Comparison of ENCODE assay signal across 16 cellular contexts in genomic region chr21:43815991-43816390, GRCh38. TPM values are rescaled to one million over a fixed set of nuclear protein-coding genes. Genes with fewer than 3 reads are reported as not detected.
DNase-seq lines count a peak whose midpoint lies in the region; ATAC-seq and TF ChIP-seq lines count a peak whose summit lies in the region.
"Had no signal": no experiment of that assay in that cellular context is flagged by ENCODE, and none has a peak within 500 bp of the region (broad histone marks: within the 10 kb centered on the region; RNA-seq: fewer than 3 reads in every experiment).

No MANE protein-coding gene starts in this region.

- intact Hi-C loops in Right ventricle myocardium inferior (cut with DNase I), result no loop called here
- intact Hi-C loops in cardiac septum (cut with DNase I), result no loop called here
- intact Hi-C loops in gastrocnemius medialis (cut with DNase I; ENCODE audit: low total_unique reads), result no loop called here

- H3K27ac Mint-ChIP-seq in neural crest cell (ENCODE audit: unreplicated experiment), result no peak overlapping the region
- H3K27ac Mint-ChIP-seq: CD4-positive, CD25-positive, alpha-beta regulatory T cell had no signal

- no peaks in the 10 kb centered on the region for H3K9me3 ChIP-seq in WERI-Rb-1 (ENCODE audit: severe bottlenecking)
- no peaks in the 10 kb centered on the region for H3K9me3 ChIP-seq in gastrocnemius medialis
- H3K9me3 ChIP-seq: HAP-1 had no signal

- DNase-seq in Right ventricle myocardium inferior (ENCODE audit: missing footprints) (peak; percentile 61), cardiac septum (ENCODE audit: low spot score) (no peak), WERI-Rb-1 (no peak), neural crest cell (ENCODE audit: low read depth, low spot score) (no peak), gastrocnemius medialis (no peak), NCI-H2171 (lab: John Stamatoyannopoulos, UW) (no peak)
- DNase-seq: 8988T; AML-193; CD4-positive, CD25-positive, alpha-beta regulatory T cell; GOT3 had no signal

- no peak overlapping the region for H3K9ac ChIP-seq in KMS-11
- H3K9ac ChIP-seq: BLaER1 had no signal

- H3K4me1 Mint-ChIP-seq in neural crest cell, result peaks cover 8% of the 10 kb centered on the region

- no peak overlapping the region for H3K4me3 ChIP-seq in KMS-11 (IDR thresholded peaks at IDR 0.05; ENCODE audit: insufficient read depth, low read depth, low read length)
- no peak overlapping the region for H3K4me3 ChIP-seq in WERI-Rb-1 (ENCODE audit: low read depth, low read length)
- no peak overlapping the region for H3K4me3 ChIP-seq in gastrocnemius medialis
- H3K4me3 ChIP-seq: BLaER1, GM12878, HAP-1 had no signal

- ATAC-seq in Right ventricle myocardium inferior (no peak), gastrocnemius medialis (no peak), GM21381 (IDR thresholded peaks at IDR 0.05; ENCODE audit: unreplicated experiment) (no peak)

- H2AFZ ChIP-seq in KMS-11 (ENCODE audit: low read depth), result no peak overlapping the region

- H3K4me2 ChIP-seq in KMS-11, result no peak overlapping the region

- H3K27me3 Mint-ChIP-seq in neural crest cell (ENCODE audit: low read depth), result peaks cover 2% of the 10 kb centered on the region

- H3K36me3 ChIP-seq in KMS-11 (ENCODE audit: insufficient read depth) (no peaks in the 10 kb centered on the region), WERI-Rb-1 (no peaks in the 10 kb centered on the region), gastrocnemius medialis (no peaks in the 10 kb centered on the region)
- H3K36me3 ChIP-seq: HAP-1 had no signal

- no peaks in the 10 kb centered on the region for H4K20me1 ChIP-seq in KMS-11 (ENCODE audit: insufficient read depth)

- TF ChIP-seq POLR2A in gastrocnemius medialis (IDR thresholded peaks at IDR 0.05), result no peak

- H3K27me3 ChIP-seq in KMS-11 (ENCODE audit: insufficient read depth, low read depth) (no peaks in the 10 kb centered on the region), WERI-Rb-1 (ENCODE audit: insufficient read depth, low read depth, severe bottlenecking) (no peaks in the 10 kb centered on the region), gastrocnemius medialis (no peaks in the 10 kb centered on the region)
- H3K27me3 ChIP-seq: BLaER1 had no signal

- peaks cover 2% of the 10 kb centered on the region for H3K4me1 ChIP-seq in KMS-11 (ENCODE audit: low read depth, poor library complexity, severe bottlenecking)
- H3K4me1 ChIP-seq in gastrocnemius medialis, result peaks cover 16% of the 10 kb centered on the region in 2 donors

- TF ChIP-seq CTCF in KMS-11 (conservative IDR thresholded peaks at IDR 0.05; ENCODE audit: low read depth, low read length) (0 out of 2 replicates have a peak, but pooled peaks have one; percentile 4), WERI-Rb-1 (IDR thresholded peaks at IDR 0.05; ENCODE audit: low read depth, low read length) (no peak), neural crest cell (conservative IDR thresholded peaks at IDR 0.05) (no peak), gastrocnemius medialis (IDR thresholded peaks at IDR 0.05 in 4 of 5, conservative IDR thresholded peaks at IDR 0.05 in 1 of 5) (no peak)

- in situ Hi-C loops in gastrocnemius medialis (cut with MboI; ENCODE audit: low sequenced_read_pairs in 4 of 4), result loop anchor here in 1 of 4 donors (25.0 kb wide), 1 partner anchor 104 kb away; the partner anchor contains the start of gene PDXK

- H3K27ac ChIP-seq in KMS-11 (no peak overlapping the region), WERI-Rb-1 (peak overlapping the region; percentile 15; the same call in 1 of the 2 replicates), gastrocnemius medialis (no peak overlapping the region)
- H3K27ac ChIP-seq: BLaER1, HL-60 had no signal

- no peaks in the 10 kb centered on the region for H3K9me3 Mint-ChIP-seq in neural crest cell

- peak overlapping the region; percentile 44 for H3K4me3 Mint-ChIP-seq in neural crest cell
- H3K4me3 Mint-ChIP-seq: CD4-positive, CD25-positive, alpha-beta regulatory T cell had no signal

- H3K36me3 Mint-ChIP-seq in neural crest cell (ENCODE audit: low read depth), result no peaks in the 10 kb centered on the region

- H3K79me2 ChIP-seq in KMS-11 (ENCODE audit: insufficient read depth, low read depth), result no peaks in the 10 kb centered on the region

RNA-seq across cellular contexts. Expression of gene RRP1, which starts 26.6 kb away (rescaled TPM):
- 10.1 TPM for total RNA-seq in Right ventricle myocardium inferior
- total RNA-seq in cardiac septum, result 10.3 TPM
- 49.0 and 49.4 TPM in 2 replicates for total RNA-seq in neural crest cell
- 10 to 100 TPM; 17.5 to 32.0 (median 25.1) TPM for total RNA-seq in gastrocnemius medialis

RNA-seq across cellular contexts. Expression of gene CSTB, which starts 39.9 kb away (rescaled TPM):
- total RNA-seq in Right ventricle myocardium inferior, result 44.1 TPM
- total RNA-seq in cardiac septum, result 34.6 TPM
- total RNA-seq in neural crest cell, result 37.1 and 40.9 TPM in 2 replicates
- 1 to 10 TPM; 1.3 to 5.9 (median 5.2) TPM for total RNA-seq in gastrocnemius medialis

RNA-seq across cellular contexts. Expression of gene AGPAT3, which starts 49.0 kb away (rescaled TPM):
- total RNA-seq in Right ventricle myocardium inferior, result 93.4 TPM
- 51.5 TPM for total RNA-seq in cardiac septum
- total RNA-seq in neural crest cell, result 37.3 and 40.3 TPM in 2 replicates
- total RNA-seq in gastrocnemius medialis, result 100 to 1,000 TPM in 1 of 4 donors, 10 to 100 TPM in 3; 44.2 to 102 (median 59.3) TPM
